Comparison of ENCODE assay signal across 24 cellular contexts in the genomic region with DNA sequence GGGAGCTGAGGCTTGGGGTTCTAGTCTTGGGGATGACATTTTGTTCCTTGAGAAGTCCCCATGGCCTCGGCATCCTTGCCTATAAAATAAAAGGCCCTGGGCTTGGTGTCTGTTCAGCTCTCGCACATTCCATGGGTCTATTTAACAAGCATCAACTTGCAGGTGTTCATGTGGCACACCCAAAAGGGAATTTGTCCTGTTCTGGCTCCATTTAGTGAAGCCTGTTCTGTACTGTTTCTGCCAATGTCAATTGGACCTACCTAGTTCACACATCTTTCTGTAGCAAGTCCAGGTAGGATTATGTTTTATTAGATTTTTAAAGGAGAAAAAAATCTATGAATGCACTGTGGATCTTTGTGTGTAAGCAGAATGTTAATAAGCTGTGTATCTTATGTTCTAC.
"Had no signal": no experiment of that assay in that cellular context is flagged by ENCODE, and none has a peak within 500 bp of the region (broad histone marks: within the 10 kb centered on the region; RNA-seq: fewer than 3 reads in every experiment).

No MANE protein-coding gene starts in this region.

- H3K36me3 ChIP-seq: MG63, SJSA1 had no signal

- H3K27ac ChIP-seq: HL-60, KMS-11, SJSA1, SK-N-MC had no signal

- H3K4me1 ChIP-seq: SJSA1 had no signal

- H3K27me3 ChIP-seq: MG63, SJSA1 had no signal

- H3K9me3 ChIP-seq: MG63, SJSA1 had no signal

- ATAC-seq: K562, Panc1, PC-3 had no signal

- DNase-seq: Kasumi-1, MG63, NCI-H1092 treated with DMSO at 0.1 percent for 48 hours, NCI-H1436, NCI-H187, NCI-H2029, NCI-H2081 treated with DMSO at 0.1 percent for 48 hours, NCI-H2171, NCI-H226, NCI-H446, NCI-H510A, NCI-H524 treated with DMSO at 0.1 percent for 48 hours, NCI-H69, NCI-H774, PC-3, Right ventricle myocardium superior, SIG-M5 had no signal

- H3K4me3 ChIP-seq: K562, MG63, SJSA1, SK-N-MC had no signal

- FAIRE-seq: HTR-8/SVneo, K562 had no signal
